10 cellular contexts compared by ENCODE assay signal in genomic region chr14:94638330-94638729, GRCh38. TPM values are rescaled to one million over a fixed set of nuclear protein-coding genes. Genes with fewer than 3 reads are reported as not detected.
"Had no signal": no experiment of that assay in that cellular context is flagged by ENCODE, and none has a peak within 500 bp of the region (broad histone marks: within the 10 kb centered on the region; RNA-seq: fewer than 3 reads in every experiment).

No MANE protein-coding gene starts in this region.

- DNase-seq: activated CD4-positive, alpha-beta T cell treated with anti-CD3 and anti-CD28 coated beads for 48 hours; activated naive CD4-positive, alpha-beta T cell treated with anti-CD3 and anti-CD28 coated beads, Interleukin-2, amount 10 ng/mL, durations not matched to agents 7 days and 5 days; body of pancreas; mucosa of descending colon; naive thymus-derived CD8-positive, alpha-beta T cell; stimulated activated CD4-positive, alpha-beta T cell treated with anti-CD3 and anti-CD28 coated beads, Interleukin-4, amount 100 ng/mL, for 24 hours had no signal

- H3K27ac ChIP-seq: body of pancreas, thoracic aorta had no signal

- H3K36me3 ChIP-seq: thoracic aorta had no signal

- H3K4me3 ChIP-seq: body of pancreas, lung, mucosa of descending colon, thoracic aorta had no signal

- ATAC-seq: body of pancreas; mucosa of descending colon; naive thymus-derived CD8-positive, alpha-beta T cell; WTC11 had no signal

- H3K27me3 ChIP-seq: body of pancreas had no signal

- H3K9me3 ChIP-seq: body of pancreas, mucosa of descending colon, thoracic aorta had no signal

RNA-seq across cellular contexts. Expression of gene SERPINA3, which starts 26.1 kb away (rescaled TPM):
- total RNA-seq: naive thymus-derived CD8-positive, alpha-beta T cell; T-helper 1 cell treated with Interleukin-12 subunit alpha and Interleukin-12 subunit beta and Interleukin-4 antibody, amounts not matched to agents 30 ng/mL and 1 ng/mL, for 36 hours had no signal
- polyA plus RNA-seq: naive thymus-derived CD8-positive, alpha-beta T cell had no signal

RNA-seq across cellular contexts. Expression of gene SERPINA5, which starts 57.1 kb away (rescaled TPM):
- total RNA-seq: naive thymus-derived CD8-positive, alpha-beta T cell; T-helper 1 cell treated with Interleukin-12 subunit alpha and Interleukin-12 subunit beta and Interleukin-4 antibody, amounts not matched to agents 30 ng/mL and 1 ng/mL, for 36 hours had no signal
- polyA plus RNA-seq: naive thymus-derived CD8-positive, alpha-beta T cell had no signal
